ENCODE assay signal across 8 cellular contexts in genomic region chr3:9843715-9844438, GRCh38. TPM values are rescaled to one million over a fixed set of nuclear protein-coding genes. Genes with fewer than 3 reads are reported as not detected.
DNase-seq lines count a peak whose midpoint lies in the region; ATAC-seq, FAIRE-seq and TF ChIP-seq lines count a peak whose summit lies in the region.

RPUSD3 (minus strand) TSS chr3:9844008; CDS start chr3:9843990, 18 bp downstream.

- TF ChIP-seq POLR2A in HepG2 (IDR thresholded peaks at IDR 0.05; ENCODE audit: insufficient read depth in 1 of 2, low read depth in 2 of 2, low read length in 2 of 2), result peak in 1 of 2 experiments; percentile 86; a peak in 3 of 4 replicates

- peaks cover 22% of the 10 kb centered on the region for H3K4me1 ChIP-seq in HepG2 (ENCODE audit: insufficient read depth, low read length)

- CTCF ChIA-PET in BJ (lab: Yijun Ruan, JAX) (interaction anchor here (0.9 to 2.7 kb wide), 3 partner anchors 71 to 103 kb away, joined by 5 to 10 read pairs (median 10); partner anchors contain the start of gene CRELD1), HepG2 (lab: Yijun Ruan, JAX; ENCODE audit: low intra/inter-chr PET ratio, low total read pairs) (no interaction called here)

- WGBS in HepG2 (ENCODE audit: low lambda C conversion rate), result under 1% methylated on average over 29 of the region's 42 CpGs

- peak within 1 kb of the TSS; percentile 78 for H3K4me3 ChIP-seq in BJ (ENCODE audit: low read depth, low read length)
- H3K4me3 ChIP-seq in HepG2 (replicated peaks in 1 of 3; ENCODE audit: insufficient read depth in 1 of 3, low read depth in 2 of 3, low read length in 3 of 3), result peak within 1 kb of the TSS; percentile 74 to 94 (median 87)

- TSS peak; percentile 80 for BruUV-seq in HepG2 (replicated peaks; lab: Mats Ljungman, UMichigan)

- FAIRE-seq in HepG2 (lab: Jason Lieb, UNC), result peak; percentile 89

- H3K27ac ChIP-seq in HepG2 (ENCODE audit: extremely low read length, insufficient read depth, low read length), result peak within 1 kb of the TSS; percentile 56

- H3K36me3 ChIP-seq in BJ (ENCODE audit: control insufficient read depth, insufficient read depth, low read length) (peaks cover 7% of the 10 kb centered on the region), HepG2 (replicated peaks in 1 of 2; ENCODE audit: control insufficient read depth in 1 of 2, insufficient read depth in 2 of 2, low read length in 2 of 2) (peaks cover 8 to 30% of the 10 kb centered on the region in 2 experiments; a peak in 4 of 5 replicates)

- H3K27me3 ChIP-seq in BJ (ENCODE audit: control insufficient read depth, insufficient read depth, low read length) (no peaks in the 10 kb centered on the region), HepG2 (ENCODE audit: control insufficient read depth in 1 of 2, insufficient read depth in 2 of 2, low read length in 2 of 2) (no peaks in the 10 kb centered on the region; a peak in 1 of 5 replicates)

- POLR2A ChIA-PET in BJ (lab: Charles Lee), result interaction anchor here (0.6 to 0.7 kb wide), 2 partner anchors 11 to 73 kb away, joined by 3 to 4 read pairs; no protein-coding TSS in a partner anchor
- POLR2A ChIA-PET in HepG2 (lab: Yijun Ruan, JAX), result interaction anchor here (0.7 to 3.6 kb wide), 13 partner anchors 9 to 103 kb away, joined by 3 to 18 read pairs (median 6); partner anchors contain the start of genes ARPC4, CRELD1, IL17RC and IL17RE

- TF ChIP-seq RAD21 in HepG2 (CRISPR knock-in tag; IDR thresholded peaks at IDR 0.05), result no peak

- DNase-seq in BJ (ENCODE audit: low read depth), result peak; percentile 67
- peak; percentile 97 for DNase-seq in GM19240 (ENCODE audit: insufficient read length, low spot score)
- DNase-seq in NCI-H774 (lab: John Stamatoyannopoulos, UW), result peak; percentile 85
- peak; percentile 94 to 95 for DNase-seq in activated CD4-positive, alpha-beta T cell treated with anti-CD3 and anti-CD28 coated beads, Interleukin-2, amount 50 U/mL, for 4 hours
- peak; percentile 97 for DNase-seq in dermis blood vessel endothelial cell
- DNase-seq in HepG2 (ENCODE audit: low spot score), result peak; percentile 82
- DNase-seq in stimulated activated CD4-positive, alpha-beta T cell treated with anti-CD3 and anti-CD28 coated beads, Interleukin-4, amount 100 ng/mL, for 1 hour, result peak; percentile 97

- no peaks in the 10 kb centered on the region for H3K79me2 ChIP-seq in HepG2 (ENCODE audit: insufficient read depth, low read length)

- no peaks in the 10 kb centered on the region for H4K20me1 ChIP-seq in HepG2 (ENCODE audit: insufficient read depth, low read length)

- in situ Hi-C loops in HepG2 (cut with HindIII; ENCODE audit: extremely low pct_ligation_motif_present, low pct_unique_long_range_greater_than_20kb), result no loop called here

- H3K4me2 ChIP-seq in HepG2 (ENCODE audit: low read depth, low read length), result peak within 1 kb of the TSS; percentile 93

- peak within 1 kb of the TSS; percentile 74 for H3K9ac ChIP-seq in HepG2 (ENCODE audit: insufficient read depth, low read depth, low read length)

- intact Hi-C loops in HepG2 (cut with micrococcal nuclease; ENCODE audit: unreplicated experiment), result loop anchor here (5.0 kb wide), 1 partner anchor 383 kb away; no protein-coding TSS in a partner anchor

- no peak for TF ChIP-seq CTCF in BJ (IDR thresholded peaks at IDR 0.05; ENCODE audit: insufficient read depth, low read depth, low read length)
- TF ChIP-seq CTCF in HepG2 (CRISPR knock-in tag; IDR thresholded peaks at IDR 0.05), result 0 out of 2 replicates have a peak, but pooled peaks have one; percentile 3

- peak within 1 kb of the TSS; percentile 94 for H2AFZ ChIP-seq in HepG2 (ENCODE audit: low read length)

- TF ChIP-seq EP300 in HepG2 (IDR thresholded peaks at IDR 0.05; ENCODE audit: low read depth in 2 of 2, low read length in 2 of 2), result no peak
- TF ChIP-seq EP300 in HepG2 (CRISPR knock-in tag; IDR thresholded peaks at IDR 0.05; ENCODE audit: borderline replicate concordance), result no peak; the same call in 1 of the 2 replicates

- no peaks in the 10 kb centered on the region for H3K9me3 ChIP-seq in HepG2 (ENCODE audit: low read length)

- ATAC-seq in HG03460 (IDR thresholded peaks at IDR 0.05; ENCODE audit: unreplicated experiment) (peak; percentile 99), HepG2 (peak; percentile 98)

TF ChIP-seq in HepG2, 621 proteins besides CTCF, POLR2A, EP300 and RAD21 (continues in another document):
- TF ChIP-seq DRAP1 (CRISPR knock-in tag; IDR thresholded peaks at IDR 0.05) (peak; percentile 78), GABPB1 (CRISPR knock-in tag; IDR thresholded peaks at IDR 0.05) (peak; percentile 79), ATF6 (CRISPR knock-in tag; conservative IDR thresholded peaks at IDR 0.05) (no peak), ZNF710 (CRISPR knock-in tag; IDR thresholded peaks at IDR 0.05; ENCODE audit: borderline replicate concordance) (peak; percentile 78; the same call in 1 of the 2 replicates), ZBTB37 (CRISPR knock-in tag; IDR thresholded peaks at IDR 0.05) (0 out of 2 replicates have a peak, but pooled peaks have one; percentile 48), ERF (CRISPR knock-in tag; IDR thresholded peaks at IDR 0.05) (no peak)

RNA-seq across cellular contexts. Expression of gene RPUSD3, which starts in this region (rescaled TPM):
- 28.5 and 44.9 TPM in 2 replicates for polyA plus RNA-seq in BJ (2011; rRNA removed)
- polyA minus RNA-seq in BJ (2011; rRNA and poly(A)+ RNA removed), result 17.1 and 31.4 TPM in 2 replicates
- 28.9 and 33.3 TPM in 2 replicates for total RNA-seq in dermis blood vessel endothelial cell
- total RNA-seq in HepG2 (2016; rRNA removed; fragmentation: Illumina TruSeq; extraction: Trizol), result 30.3 and 32.1 TPM in 2 replicates
- total RNA-seq in HepG2 (2016; cell fraction: cytosol; rRNA removed; fragmentation: Illumina TruSeq; extraction: Trizol; ENCODE audit: low read depth), result 19.4 and 22.8 TPM in 2 replicates
- 31.0 and 32.4 TPM in 2 replicates for total RNA-seq in HepG2 (2016; cell fraction: insoluble cytoplasmic fraction; rRNA removed; fragmentation: Illumina TruSeq; extraction: Trizol)
- total RNA-seq in HepG2 (2016; cell fraction: membrane; rRNA removed; fragmentation: Illumina TruSeq; extraction: Trizol), result 23.0 and 24.2 TPM in 2 replicates
- 15.6 and 16.2 TPM in 2 replicates for total RNA-seq in HepG2 (2016; cell fraction: nucleus; rRNA removed; fragmentation: Illumina TruSeq; extraction: Trizol)
- polyA plus RNA-seq in HepG2 (2011; rRNA removed), result 48.7 and 55.5 TPM in 2 replicates
- polyA plus RNA-seq in HepG2 (2011; cell fraction: cytosol; rRNA removed), result 24.5 and 32.1 TPM in 2 replicates
- polyA plus RNA-seq in HepG2 (2011; cell fraction: nucleus; rRNA removed), result 33.9 and 36.3 TPM in 2 replicates
- 23.0 and 27.6 TPM in 2 replicates for polyA plus RNA-seq in HepG2 (2012)
- polyA plus RNA-seq in HepG2 (2016; cell fraction: cytosol; fragmentation: Illumina TruSeq; extraction: Trizol; ENCODE audit: low read depth), result 12.3 and 13.4 TPM in 2 replicates
- polyA plus RNA-seq in HepG2 (2016; cell fraction: insoluble cytoplasmic fraction; fragmentation: Illumina TruSeq; extraction: Trizol; ENCODE audit: low read depth), result 42.6 and 42.9 TPM in 2 replicates
- polyA plus RNA-seq in HepG2 (2016; cell fraction: membrane; fragmentation: Illumina TruSeq; extraction: Trizol; ENCODE audit: low read depth), result 17.8 TPM in 2 replicates
- polyA plus RNA-seq in HepG2 (2016; cell fraction: nucleus; fragmentation: Illumina TruSeq; extraction: Trizol; ENCODE audit: insufficient read depth, low read depth), result 39.3 and 39.8 TPM in 2 replicates
- polyA minus RNA-seq in HepG2 (2011; rRNA and poly(A)+ RNA removed; ENCODE audit: low replicate concordance), result 49.6 and 51.5 TPM in 2 replicates
- polyA minus RNA-seq in HepG2 (2011; cell fraction: cytosol; rRNA and poly(A)+ RNA removed), result 11.9 and 14.9 TPM in 2 replicates
- 5.7 and 11.1 TPM in 2 replicates for polyA minus RNA-seq in HepG2 (2011; cell fraction: nucleus; rRNA and poly(A)+ RNA removed)

Comparison
In these comparisons a context has a peak if more than half of its experiments do, and no peak if none do; other contexts are left out.
1. Peak in every context shown above with its lines: DNase-seq, ATAC-seq, H3K4me3 ChIP-seq and H3K27ac ChIP-seq.